Comparison of ENCODE assay signal across 28 cellular contexts in genomic region chr1:9610548-9610947, GRCh38.
"Had no signal": no experiment of that assay in that cellular context is flagged by ENCODE, and none has a peak within 500 bp of the region (broad histone marks: within the 10 kb centered on the region; RNA-seq: fewer than 3 reads in every experiment).

No MANE protein-coding gene starts in this region.

- H3K4me1 Mint-ChIP-seq: natural killer cell; nephron; neural crest cell; stimulated activated effector memory CD8-positive, alpha-beta T cell treated with anti-CD3 and anti-CD28 coated beads, Interleukin-12 subunit alpha, Interleukin-12 subunit beta, amount 100 ng/mL, for 72 hours had no signal

- H3K27ac Mint-ChIP-seq: naive thymus-derived CD4-positive, alpha-beta T cell; natural killer cell; nephron; progenitor cell of endocrine pancreas; stimulated activated effector memory CD8-positive, alpha-beta T cell treated with anti-CD3 and anti-CD28 coated beads, Interleukin-12 subunit alpha, Interleukin-12 subunit beta, amount 100 ng/mL, for 72 hours; stimulated activated naive CD8-positive, alpha-beta T cell treated with anti-CD3 and anti-CD28 coated beads, Interleukin-15, amount 100 ng/mL, for 72 hours; type B pancreatic cell had no signal

- H3K4me3 ChIP-seq: ovary, psoas muscle, right lobe of liver, sigmoid colon, suprapubic skin, testis, tibial artery, transverse colon, upper lobe of right lung, uterus had no signal

- H3K27me3 Mint-ChIP-seq: naive thymus-derived CD4-positive, alpha-beta T cell; progenitor cell of endocrine pancreas; stimulated activated naive CD8-positive, alpha-beta T cell treated with anti-CD3 and anti-CD28 coated beads, Interleukin-15, amount 100 ng/mL, for 72 hours; type B pancreatic cell had no signal

- H3K36me3 ChIP-seq: ovary, transverse colon, uterus had no signal

- H3K4me1 ChIP-seq: parathyroid adenoma, right lobe of liver, sigmoid colon, suprapubic skin, testis, transverse colon, upper lobe of right lung, uterus had no signal

- H3K27me3 ChIP-seq: ovary, right lobe of liver, sigmoid colon, suprapubic skin, testis, tibial artery, transverse colon, upper lobe of right lung, uterus had no signal

- DNase-seq: naive thymus-derived CD4-positive, alpha-beta T cell; natural killer cell; occipital lobe; ovary; psoas muscle; right lobe of liver; sigmoid colon; small intestine; stimulated activated CD4-positive, alpha-beta T cell treated with anti-CD3 and anti-CD28 coated beads, Interleukin-15, amount 100 ng/mL, for 24 hours; stimulated activated CD4-positive, alpha-beta T cell treated with anti-CD3 and anti-CD28 coated beads, Interleukin-2, amount 100 ng/mL, for 24 hours; stimulated activated CD4-positive, alpha-beta T cell treated with anti-CD3 and anti-CD28 coated beads, Interleukin-2, amount 100 ng/mL, for 48 hours; stimulated activated CD4-positive, alpha-beta T cell treated with anti-CD3 and anti-CD28 coated beads, Interleukin-4, amount 100 ng/mL, for 24 hours; stimulated activated naive CD4-positive, alpha-beta T cell; stimulated activated naive CD8-positive, alpha-beta T cell treated with anti-CD3 and anti-CD28 coated beads, Interleukin-15, amount 100 ng/mL, for 72 hours; stimulated activated naive CD8-positive, alpha-beta T cell treated with anti-CD3 and anti-CD28 coated beads, Interleukin-15, Interleukin-2, amounts not matched to agents 100 U/mL and 50 U/mL, for 24 hours; substantia nigra; testis; tibial artery; transverse colon; upper lobe of right lung; uterus had no signal

- ATAC-seq: naive thymus-derived CD4-positive, alpha-beta T cell; natural killer cell; psoas muscle; stimulated activated effector memory CD8-positive, alpha-beta T cell treated with anti-CD3 and anti-CD28 coated beads, Interleukin-12 subunit alpha, Interleukin-12 subunit beta, amount 100 ng/mL, for 72 hours; stimulated activated naive CD8-positive, alpha-beta T cell treated with anti-CD3 and anti-CD28 coated beads, Interleukin-15, amount 100 ng/mL, for 72 hours; stimulated activated naive CD8-positive, alpha-beta T cell treated with anti-CD3 and anti-CD28 coated beads, Interleukin-15, Interleukin-2, amounts not matched to agents 100 U/mL and 50 U/mL, for 24 hours; upper lobe of right lung had no signal

- H3K36me3 Mint-ChIP-seq: natural killer cell, type B pancreatic cell had no signal

- H3K9me3 ChIP-seq: ovary, psoas muscle, right lobe of liver, sigmoid colon, suprapubic skin, testis, tibial artery, transverse colon, upper lobe of right lung, uterus had no signal

- H3K4me3 Mint-ChIP-seq: naive thymus-derived CD4-positive, alpha-beta T cell; natural killer cell; nephron; neural crest cell; stimulated activated effector memory CD8-positive, alpha-beta T cell treated with anti-CD3 and anti-CD28 coated beads, Interleukin-12 subunit alpha, Interleukin-12 subunit beta, amount 100 ng/mL, for 72 hours; stimulated activated naive CD8-positive, alpha-beta T cell treated with anti-CD3 and anti-CD28 coated beads, Interleukin-15, amount 100 ng/mL, for 72 hours; type B pancreatic cell had no signal

- H3K27ac ChIP-seq: ovary, parathyroid adenoma, psoas muscle, right lobe of liver, sigmoid colon, suprapubic skin, testis, tibial artery, transverse colon, upper lobe of right lung, uterus had no signal

- H3K9me3 Mint-ChIP-seq: naive thymus-derived CD4-positive, alpha-beta T cell; natural killer cell; nephron; neural crest cell; stimulated activated effector memory CD8-positive, alpha-beta T cell treated with anti-CD3 and anti-CD28 coated beads, Interleukin-12 subunit alpha, Interleukin-12 subunit beta, amount 100 ng/mL, for 72 hours; stimulated activated naive CD8-positive, alpha-beta T cell treated with anti-CD3 and anti-CD28 coated beads, Interleukin-15, amount 100 ng/mL, for 72 hours; type B pancreatic cell had no signal
